ENCODE assay signal across 10 cellular contexts in the genomic region with DNA sequence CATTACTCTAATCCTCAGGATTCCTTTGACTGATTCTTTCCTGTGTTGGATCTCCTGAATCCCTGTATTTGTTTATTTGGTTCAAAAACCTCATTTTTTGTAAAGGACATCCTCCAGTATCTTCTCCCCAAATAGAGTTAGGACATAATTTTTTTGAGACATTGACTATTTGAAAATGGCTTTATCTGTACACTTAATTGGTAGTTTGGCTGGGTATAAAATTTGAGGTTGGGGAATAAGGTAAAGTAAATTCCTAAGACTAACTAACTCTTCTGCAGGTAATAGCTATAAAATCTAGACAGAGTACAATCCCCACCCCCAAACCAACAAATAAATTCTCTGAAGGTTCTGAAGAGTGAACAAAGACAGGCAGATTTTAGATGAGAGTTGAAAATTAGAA.
"Had no signal": no experiment of that assay in that cellular context is flagged by ENCODE, and none has a peak within 500 bp of the region (broad histone marks: within the 10 kb centered on the region; RNA-seq: fewer than 3 reads in every experiment).

No MANE protein-coding gene starts in this region.

- H3K9ac ChIP-seq: KMS-11 had no signal

- DNase-seq: H9, HCEC 1CT, HFFc6, IMR-90, KBM-7 had no signal

- H3K4me2 ChIP-seq: GM23338, KMS-11 had no signal

- ATAC-seq: GM23338 had no signal

- H3K27ac ChIP-seq: HL-60, KMS-11 had no signal

- FAIRE-seq: H1, H54 had no signal

- H2AFZ ChIP-seq: GM23338 had no signal

- H3K4me3 ChIP-seq: GM23338 had no signal
